In genomic region chr1:15993666-15994065, GRCh38 we compare ENCODE assay signal across 7 cellular contexts. TPM values are rescaled to one million over a fixed set of nuclear protein-coding genes. Genes with fewer than 3 reads are reported as not detected.
"Had no signal": no experiment of that assay in that cellular context is flagged by ENCODE, and none has a peak within 500 bp of the region (broad histone marks: within the 10 kb centered on the region; RNA-seq: fewer than 3 reads in every experiment).

No MANE protein-coding gene starts in this region.

- H3K4me1 ChIP-seq: HAP-1 had no signal

- DNase-seq: HFFc6, KBM-7 had no signal

- H3K4me3 ChIP-seq: GM23338, HAP-1 had no signal

- H3K9me3 ChIP-seq: HAP-1 had no signal

- H3K36me3 ChIP-seq: HAP-1 had no signal

RNA-seq across cellular contexts. Expression of gene SRARP, which starts 10.4 kb away (rescaled TPM):
- total RNA-seq: GM23338, H1, HFFc6, HT-29 had no signal
- polyA plus RNA-seq: GM23338, H1, IgD-negative memory B cell had no signal

RNA-seq across cellular contexts. Expression of gene HSPB7, which starts 24.2 kb away (rescaled TPM):
- total RNA-seq: GM23338, H1, HT-29 had no signal
- polyA plus RNA-seq: H1, IgD-negative memory B cell had no signal

RNA-seq across cellular contexts. Expression of gene CLCNKA, which starts 28.2 kb away (rescaled TPM):
- total RNA-seq: HFFc6, HT-29 had no signal
- polyA plus RNA-seq: IgD-negative memory B cell had no signal

RNA-seq across cellular contexts. Expression of gene CLCNKB, which starts 49.9 kb away (rescaled TPM):
- total RNA-seq: HT-29 had no signal
- polyA plus RNA-seq: IgD-negative memory B cell had no signal
